ENCODE assay signal across 23 cellular contexts in the genomic region with DNA sequence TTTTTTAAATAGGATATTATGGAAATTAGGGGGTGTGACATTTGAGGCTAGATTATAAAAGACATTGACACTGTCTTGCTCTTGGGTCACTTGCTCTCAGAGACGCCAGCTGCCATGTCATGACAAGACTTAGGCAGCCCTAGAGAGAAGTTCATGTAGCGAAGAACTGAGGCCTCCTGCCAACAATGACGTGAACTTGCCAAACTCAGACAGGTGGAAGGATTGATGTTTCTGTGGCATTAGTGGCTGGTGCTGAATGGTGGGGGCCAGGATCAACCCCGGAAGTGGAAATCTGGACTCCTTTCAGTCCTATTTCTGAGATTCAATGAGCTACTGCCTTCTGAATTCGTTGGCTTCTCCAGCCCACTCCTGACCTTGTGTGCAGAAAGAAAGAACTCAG. TPM values are rescaled to one million over a fixed set of nuclear protein-coding genes. Genes with fewer than 3 reads are reported as not detected.
A peak's percentile ranks its signal among the peaks of the same experiment; 100 is the strongest.
DNase-seq lines count a peak whose midpoint lies in the region; ATAC-seq and TF ChIP-seq lines count a peak whose summit lies in the region.
"Had no signal": no experiment of that assay in that cellular context is flagged by ENCODE, and none has a peak within 500 bp of the region (broad histone marks: within the 10 kb centered on the region; RNA-seq: fewer than 3 reads in every experiment).

No MANE protein-coding gene starts in this region.

- H3K4me1 ChIP-seq in heart right ventricle (peaks cover 2 to 43% (median 10%) of the 10 kb centered on the region in 9 donors), neutrophil (ENCODE audit: control insufficient read depth in 1 of 2, insufficient read depth in 1 of 2, low read depth in 1 of 2, low read length in 1 of 2) (peaks cover 66 to 88% of the 10 kb centered on the region in 2 experiments)
- H3K4me1 ChIP-seq in CD8-positive, alpha-beta memory T cell (ENCODE audit: insufficient read depth, low read length) = peaks cover 8% of the 10 kb centered on the region

- peaks cover 0 to 4% (median 3%) of the 10 kb centered on the region in 3 donors for H3K4me1 Mint-ChIP-seq in CD8-positive, alpha-beta memory T cell
- H3K4me1 Mint-ChIP-seq: GM23338 had no signal

- DNase-seq in heart right ventricle (no peak), left cardiac atrium (no peak), coronary artery (ENCODE audit: low spot score) (no peak), activated T-cell treated with anti-CD3 and anti-CD28 coated beads for 4 hours (no peak)
- no peak for DNase-seq in CD8-positive, alpha-beta memory T cell
- DNase-seq: Caco-2; CD4-positive, alpha-beta memory T cell; DMS79; EL; GDM1; H9; IMR-90; MM.1S; NCI-H2029; NCI-H524 treated with DMSO at 0.1 percent for 48 hours; NCI-H774; SK-N-SH had no signal

- intact Hi-C loops in heart right ventricle (cut with DNase I) (no loop called here), left cardiac atrium (cut with DNase I) (no loop called here)

- WGBS in heart right ventricle, 2 donors = 86 to 87% methylated on average over 5 of the region's 5 CpGs

- no peaks in the 10 kb centered on the region for H3K9me3 ChIP-seq in heart right ventricle
- peaks cover 12% of the 10 kb centered on the region for H3K9me3 ChIP-seq in neutrophil
- no peaks in the 10 kb centered on the region for H3K9me3 ChIP-seq in CD8-positive, alpha-beta memory T cell (ENCODE audit: low read length)
- H3K9me3 ChIP-seq: Caco-2, SK-N-SH had no signal

- H3K27me3 ChIP-seq in heart right ventricle (no peaks in the 10 kb centered on the region), neutrophil (no peaks in the 10 kb centered on the region)
- no peaks in the 10 kb centered on the region for H3K27me3 ChIP-seq in CD8-positive, alpha-beta memory T cell (ENCODE audit: insufficient read depth, low read length, poor library complexity, severe bottlenecking)

- H3K4me3 Mint-ChIP-seq in CD8-positive, alpha-beta memory T cell = no peak overlapping the region
- H3K4me3 Mint-ChIP-seq: GM23338, H9 had no signal

- H3K9me3 Mint-ChIP-seq in CD8-positive, alpha-beta memory T cell = no peaks in the 10 kb centered on the region
- H3K9me3 Mint-ChIP-seq: CD4-positive, alpha-beta memory T cell; GM23338; H9 had no signal

- H3K36me3 ChIP-seq in heart right ventricle = peaks cover 0 to 73% (median 0%) of the 10 kb centered on the region in 9 donors
- peaks cover 99% of the 10 kb centered on the region for H3K36me3 ChIP-seq in neutrophil
- no peaks in the 10 kb centered on the region for H3K36me3 ChIP-seq in CD8-positive, alpha-beta memory T cell (ENCODE audit: insufficient read depth, low read length)

- POLR2A ChIA-PET in CD8-positive, alpha-beta memory T cell (lab: Charles Lee) = no interaction called here

- H3K27ac ChIP-seq in heart right ventricle = peak overlapping the region in 7 of 10 donors; percentile 57 to 76 (median 62)
- H3K27ac ChIP-seq in coronary artery = peak overlapping the region; percentile 36 to 56
- H3K27ac ChIP-seq in neutrophil = peak overlapping the region; percentile 100
- H3K27ac ChIP-seq in CD8-positive, alpha-beta memory T cell (ENCODE audit: low read depth, low read length) = no peak overlapping the region
- H3K27ac ChIP-seq: KMS-11, RWPE1 had no signal

- TF ChIP-seq CTCF in heart right ventricle (IDR thresholded peaks at IDR 0.05) (no peak), coronary artery (IDR thresholded peaks at IDR 0.05) (no peak), neutrophil (IDR thresholded peaks at IDR 0.05) (no peak)

- ATAC-seq in heart right ventricle (no peak), left cardiac atrium (no peak), HG03025 (IDR thresholded peaks at IDR 0.05; ENCODE audit: low FRiP score, unreplicated experiment) (no peak)
- ATAC-seq: GM23338, Panc1 had no signal

- no peak overlapping the region for H3K27ac Mint-ChIP-seq in CD8-positive, alpha-beta memory T cell
- H3K27ac Mint-ChIP-seq: CD4-positive, alpha-beta memory T cell; GM23338; H9 had no signal

- H3K4me3 ChIP-seq in heart right ventricle (no peak overlapping the region), coronary artery (no peak overlapping the region), neutrophil (ENCODE audit: low read depth in 1 of 2, low read length in 1 of 2) (no peak overlapping the region)
- no peak overlapping the region for H3K4me3 ChIP-seq in CD8-positive, alpha-beta memory T cell (ENCODE audit: low read length)
- H3K4me3 ChIP-seq: GM23338 had no signal

- peaks cover 4 to 7% of the 10 kb centered on the region in 2 donors for H3K27me3 Mint-ChIP-seq in CD8-positive, alpha-beta memory T cell
- H3K27me3 Mint-ChIP-seq: CD4-positive, alpha-beta memory T cell had no signal

- CTCF ChIA-PET in CD8-positive, alpha-beta memory T cell (lab: Charles Lee) = no interaction called here

- peaks cover 0 to 3% (median 0%) of the 10 kb centered on the region in 3 donors for H3K36me3 Mint-ChIP-seq in CD8-positive, alpha-beta memory T cell
- H3K36me3 Mint-ChIP-seq: CD4-positive, alpha-beta memory T cell had no signal

RNA-seq across cellular contexts. Expression of gene NCF2, which starts 14.7 kb away (rescaled TPM):
- 10 to 100 TPM in 1 of 10 donors, 1 to 10 TPM in 9; 2.2 to 29.7 (median 5.0) TPM for total RNA-seq in heart right ventricle
- 1 to 10 TPM; 1.8 to 2.5 TPM for polyA plus RNA-seq in heart right ventricle
- 10 to 100 TPM in 1 of 2 donors, 1 to 10 TPM in 1; 9.7 to 16.0 TPM for total RNA-seq in left cardiac atrium
- 1 to 10 TPM; 3.6 to 4.6 TPM for total RNA-seq in CD8-positive, alpha-beta memory T cell
- polyA plus RNA-seq in CD8-positive, alpha-beta memory T cell = 0.30 TPM
- total RNA-seq: Caco-2, GM23338, H9 had no signal
- polyA plus RNA-seq: GM23338 had no signal

RNA-seq across cellular contexts. Expression of gene ARPC5, which starts 60.0 kb away (rescaled TPM):
- 10 to 100 TPM; 23.8 to 60.2 (median 28.1) TPM for total RNA-seq in heart right ventricle
- 10 to 100 TPM; 42.4 to 57.8 TPM for polyA plus RNA-seq in heart right ventricle
- 10 to 100 TPM; 62.0 to 71.4 TPM for total RNA-seq in left cardiac atrium
- 100 to 1,000 TPM; 142 to 146 TPM for total RNA-seq in CD8-positive, alpha-beta memory T cell
- polyA plus RNA-seq in CD8-positive, alpha-beta memory T cell = 414 TPM
